19 cellular contexts compared by ENCODE assay signal in the genomic region with DNA sequence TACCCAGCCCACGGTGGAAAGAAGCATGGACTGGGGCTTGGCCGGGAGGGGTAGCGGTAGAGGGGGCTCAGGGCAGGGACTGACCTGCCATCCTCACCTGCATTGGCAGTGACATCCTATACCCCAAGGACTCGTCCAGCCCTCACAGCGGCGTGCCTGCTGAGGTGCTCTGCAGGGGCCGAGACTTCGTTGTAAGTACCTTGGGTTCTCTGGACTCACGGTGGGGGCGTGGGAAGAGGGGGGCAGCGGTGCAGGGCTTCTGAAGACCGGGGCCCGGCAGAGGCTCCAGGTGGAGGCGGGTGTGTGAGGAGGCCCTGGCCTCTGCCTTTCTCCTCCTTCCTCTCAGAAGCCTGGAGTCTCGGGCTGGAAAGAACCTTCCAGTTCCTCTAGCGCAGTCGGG. TPM values are rescaled to one million over a fixed set of nuclear protein-coding genes. Genes with fewer than 3 reads are reported as not detected.
DNase-seq lines count a peak whose midpoint lies in the region; ATAC-seq and TF ChIP-seq lines count a peak whose summit lies in the region.
"Had no signal": no experiment of that assay in that cellular context is flagged by ENCODE, and none has a peak within 500 bp of the region (broad histone marks: within the 10 kb centered on the region; RNA-seq: fewer than 3 reads in every experiment).

No MANE protein-coding gene starts in this region.

- peak; percentile 22 for DNase-seq in activated T-cell treated with anti-CD3 and anti-CD28 coated beads, Interleukin-2, amount 50 U/mL, for 24 hours
- DNase-seq in activated T-cell treated with anti-CD3 and anti-CD28 coated beads for 4 hours (no peak), T-cell (peak in 1 of 34 experiments; percentile 8), osteoblast (ENCODE audit: insufficient read length, low spot score, missing footprints) (peak; percentile 51), ureter (ENCODE audit: low spot score) (peak; percentile 39), thyroid gland (no peak), nucleus accumbens (lab: John Stamatoyannopoulos, UW) (no peak)
- DNase-seq: CD8-positive, alpha-beta memory T cell; DMS53; EL; GOT3; NCI-H1436 treated with DMSO at 0.1 percent for 48 hours; NCI-H2029 treated with DMSO at 0.1 percent for 48 hours; NCI-H2171; NCI-H526; PC-3; RPMI8226 had no signal

- no peak for ATAC-seq in T-cell (replicated peaks in 1 of 4)
- ATAC-seq: A549, PC-3 had no signal

- H3K27ac Mint-ChIP-seq in activated T-cell treated with anti-CD3 and anti-CD28 coated beads, Interleukin-2, amount 50 U/mL, for 24 hours = peak overlapping the region; percentile 57
- peak overlapping the region; percentile 46 to 55 for H3K27ac Mint-ChIP-seq in T-cell

- H4K20me1 ChIP-seq in osteoblast (ENCODE audit: insufficient read depth, low read length) = peaks cover 20% of the 10 kb centered on the region

- H3K36me3 ChIP-seq in osteoblast (ENCODE audit: insufficient read depth, low read length) = peaks cover 58% of the 10 kb centered on the region
- peaks cover 58 to 60% of the 10 kb centered on the region in 2 donors for H3K36me3 ChIP-seq in thyroid gland

- no peaks in the 10 kb centered on the region for H3K9me3 Mint-ChIP-seq in activated T-cell treated with anti-CD3 and anti-CD28 coated beads, Interleukin-2, amount 50 U/mL, for 24 hours
- no peaks in the 10 kb centered on the region for H3K9me3 Mint-ChIP-seq in T-cell
- H3K9me3 Mint-ChIP-seq: CD8-positive, alpha-beta memory T cell had no signal

- H3K27me3 Mint-ChIP-seq in activated T-cell treated with anti-CD3 and anti-CD28 coated beads, Interleukin-2, amount 50 U/mL, for 24 hours = no peaks in the 10 kb centered on the region
- no peaks in the 10 kb centered on the region for H3K27me3 Mint-ChIP-seq in T-cell
- H3K27me3 Mint-ChIP-seq: CD8-positive, alpha-beta memory T cell had no signal

- POLR2A ChIA-PET in T-cell (lab: Charles Lee) = no interaction called here

- H2AFZ ChIP-seq in osteoblast (ENCODE audit: low read length) = no peak overlapping the region

- no peak overlapping the region for H3K4me3 ChIP-seq in osteoblast (ENCODE audit: insufficient read depth, low read length)
- H3K4me3 ChIP-seq in thyroid gland (replicated peaks in 1 of 3) = no peak overlapping the region
- H3K4me3 ChIP-seq: A549; BLaER1 treated with 17β-estradiol and CSF1 and Interleukin-3, amounts not matched to agents 10 nM and 100 nM had no signal

- H3K27me3 ChIP-seq in osteoblast (ENCODE audit: insufficient read depth, low read length) (no peaks in the 10 kb centered on the region), thyroid gland (no peaks in the 10 kb centered on the region)
- H3K27me3 ChIP-seq: BLaER1 treated with 17β-estradiol and CSF1 and Interleukin-3, amounts not matched to agents 10 nM and 100 nM had no signal

- 95% methylated on average over 17 of the region's 17 CpGs for WGBS in thyroid gland, 2 donors

- CTCF ChIA-PET in T-cell (lab: Charles Lee) = no interaction called here

- no peak overlapping the region for H3K27ac ChIP-seq in osteoblast (ENCODE audit: low read depth, low read length)
- H3K27ac ChIP-seq in thyroid gland = no peak overlapping the region
- H3K27ac ChIP-seq: A549; BLaER1 treated with 17β-estradiol and CSF1 and Interleukin-3, amounts not matched to agents 10 nM and 100 nM had no signal

- H3K4me1 Mint-ChIP-seq in activated T-cell treated with anti-CD3 and anti-CD28 coated beads, Interleukin-2, amount 50 U/mL, for 24 hours (ENCODE audit: low read depth) = peaks cover 11% of the 10 kb centered on the region
- peaks cover 7 to 10% (median 8%) of the 10 kb centered on the region in 3 donors for H3K4me1 Mint-ChIP-seq in T-cell

- H3K4me3 Mint-ChIP-seq in activated T-cell treated with anti-CD3 and anti-CD28 coated beads, Interleukin-2, amount 50 U/mL, for 24 hours = no peak overlapping the region
- no peak overlapping the region for H3K4me3 Mint-ChIP-seq in T-cell
- H3K4me3 Mint-ChIP-seq: CD8-positive, alpha-beta memory T cell had no signal

- H3K36me3 Mint-ChIP-seq in activated T-cell treated with anti-CD3 and anti-CD28 coated beads, Interleukin-2, amount 50 U/mL, for 24 hours (ENCODE audit: low read depth) = peaks cover 92% of the 10 kb centered on the region
- H3K36me3 Mint-ChIP-seq in T-cell = peaks cover 32% of the 10 kb centered on the region

- no peaks in the 10 kb centered on the region for H3K4me1 ChIP-seq in osteoblast (ENCODE audit: insufficient read depth, low read length)
- no peaks in the 10 kb centered on the region for H3K4me1 ChIP-seq in thyroid gland
- H3K4me1 ChIP-seq: A549; BLaER1 treated with 17β-estradiol and CSF1 and Interleukin-3, amounts not matched to agents 10 nM and 100 nM had no signal

- intact Hi-C loops in thyroid gland (cut with DNase I) = no loop called here

- no peak for TF ChIP-seq CTCF in osteoblast (IDR thresholded peaks at IDR 0.05; ENCODE audit: extremely low read depth, low read depth, low read length)
- TF ChIP-seq CTCF in thyroid gland (IDR thresholded peaks at IDR 0.05) = no peak

- H3K9me3 ChIP-seq in osteoblast (ENCODE audit: low read depth, low read length) (no peaks in the 10 kb centered on the region), thyroid gland (no peaks in the 10 kb centered on the region)
- H3K9me3 ChIP-seq: A549; BLaER1 treated with 17β-estradiol and CSF1 and Interleukin-3, amounts not matched to agents 10 nM and 100 nM had no signal

- TF ChIP-seq POLR2A in thyroid gland (IDR thresholded peaks at IDR 0.05) = no peak

- H3K79me2 ChIP-seq in osteoblast (ENCODE audit: insufficient read depth, low read length) = peaks cover 8% of the 10 kb centered on the region

- H3K4me2 ChIP-seq in osteoblast (ENCODE audit: insufficient read depth, low read length) = no peak overlapping the region
- H3K4me2 ChIP-seq: A549; BLaER1 treated with 17β-estradiol and CSF1 and Interleukin-3, amounts not matched to agents 10 nM and 100 nM had no signal

RNA-seq across cellular contexts. Expression of a gene that starts 25.5 kb away (rescaled TPM):
- total RNA-seq in T-cell = 100 to 1,000 TPM in 2 of 5 donors, 10 to 100 TPM in 3; 79.3 to 174 (median 99.7) TPM
- 19.2 and 19.4 TPM in 2 replicates for total RNA-seq in osteoblast
- 87.9 TPM for total RNA-seq in ureter
- 100 to 1,000 TPM in 1 of 4 donors, 10 to 100 TPM in 3; 66.7 to 115 (median 82.8) TPM for total RNA-seq in thyroid gland

RNA-seq across cellular contexts. Expression of a gene that starts 51.7 kb away (rescaled TPM):
- total RNA-seq in T-cell (10 to 100 TPM; 58.7 to 97.5 (median 72.6) TPM), osteoblast (49.5 and 52.5 TPM in 2 replicates), ureter (50.1 TPM), thyroid gland (10 to 100 TPM; 55.5 to 92.8 (median 79.2) TPM)

Comparison
In these comparisons a context has a peak if more than half of its experiments do, and no peak if none do; other contexts are left out.
1. DNase-seq: peak in activated T-cell treated with anti-CD3 and anti-CD28 coated beads, Interleukin-2, amount 50 U/mL, for 24 hours (single experiment), osteoblast (single experiment) and ureter (single experiment); none in activated T-cell treated with anti-CD3 and anti-CD28 coated beads for 4 hours (single experiment), thyroid gland (0 of 2) and nucleus accumbens (0 of 56).